Comparison of ENCODE assay signal across 8 cellular contexts in genomic region chr2:218229851-218230250, GRCh38. TPM values are rescaled to one million over a fixed set of nuclear protein-coding genes. Genes with fewer than 3 reads are reported as not detected.
A peak's percentile ranks its signal among the peaks of the same experiment; 100 is the strongest.
DNase-seq lines count a peak whose midpoint lies in the region; ATAC-seq and TF ChIP-seq lines count a peak whose summit lies in the region.

No MANE protein-coding gene starts in this region.

- H3K27me3 ChIP-seq in transverse colon = no peaks in the 10 kb centered on the region

- peak overlapping the region; percentile 77 to 83 (median 79) for H3K27ac ChIP-seq in transverse colon

- H3K4me3 ChIP-seq in transverse colon = no peak overlapping the region

- no peak for TF ChIP-seq POLR2A in transverse colon (IDR thresholded peaks at IDR 0.05)

- peaks cover 84% of the 10 kb centered on the region for H3K4me1 Mint-ChIP-seq in activated T-cell treated with anti-CD3 and anti-CD28 coated beads, Interleukin-2, amount 50 U/mL, for 24 hours (ENCODE audit: low read depth)
- H3K4me1 Mint-ChIP-seq in activated CD4-positive, alpha-beta memory T cell treated with anti-CD3 and anti-CD28 coated beads, Interleukin-2, amount 10 ng/mL, durations not matched to agents 7 days and 5 days = peaks cover 80% of the 10 kb centered on the region

- no peaks in the 10 kb centered on the region for H3K27me3 Mint-ChIP-seq in activated T-cell treated with anti-CD3 and anti-CD28 coated beads, Interleukin-2, amount 50 U/mL, for 24 hours
- no peaks in the 10 kb centered on the region for H3K27me3 Mint-ChIP-seq in activated CD4-positive, alpha-beta memory T cell treated with anti-CD3 and anti-CD28 coated beads, Interleukin-2, amount 10 ng/mL, durations not matched to agents 7 days and 5 days

- 68% methylated on average over 4 of the region's 4 CpGs; no CpG with 5 or more reads in 1 of the 2 donors for WGBS in transverse colon (ENCODE audit: low coverage in 1 of 2), 2 donors

- POLR2A ChIA-PET in activated CD4-positive, alpha-beta memory T cell treated with anti-CD3 and anti-CD28 coated beads, Interleukin-2, amount 10 ng/mL, durations not matched to agents 7 days and 5 days (lab: Charles Lee) = interaction anchor here (0.9 to 11.0 kb wide), 18 partner anchors 8 to 1018 kb away, joined by 3 to 260 read pairs (median 6); partner anchors contain the start of genes AAMP, ARPC2, BCS1L and CTDSP1

- H3K4me3 Mint-ChIP-seq in activated T-cell treated with anti-CD3 and anti-CD28 coated beads, Interleukin-2, amount 50 U/mL, for 24 hours = peak overlapping the region; percentile 56
- peak overlapping the region; percentile 48 for H3K4me3 Mint-ChIP-seq in activated CD4-positive, alpha-beta memory T cell treated with anti-CD3 and anti-CD28 coated beads, Interleukin-2, amount 10 ng/mL, durations not matched to agents 7 days and 5 days

- no peak for TF ChIP-seq CTCF in transverse colon (IDR thresholded peaks at IDR 0.05)

- peaks cover 27 to 51% (median 34%) of the 10 kb centered on the region in 4 donors for H3K4me1 ChIP-seq in transverse colon

- DNase-seq in activated T-cell treated with anti-CD3 and anti-CD28 coated beads, Interleukin-2, amount 50 U/mL, for 24 hours = no peak
- DNase-seq in activated T-cell treated with anti-CD3 and anti-CD28 coated beads, Interleukin-2, amount 50 U/mL, for 1 hour = no peak
- DNase-seq in activated CD4-positive, alpha-beta memory T cell treated with anti-CD3 and anti-CD28 coated beads, Interleukin-2, amount 10 ng/mL, durations not matched to agents 7 days and 5 days = peak; percentile 58
- no peak for DNase-seq in left ventricle myocardium superior
- peak; percentile 40 for DNase-seq in transverse colon
- no peak for DNase-seq in NCI-H510A (lab: John Stamatoyannopoulos, UW)
- DNase-seq in DMS153 (lab: John Stamatoyannopoulos, UW) = no peak
- DNase-seq in GOT3 (lab: John Stamatoyannopoulos, UW) = no peak

- in situ Hi-C loops in transverse colon (cut with MboI; ENCODE audit: low pct_ligation_motif_present in 1 of 4, low pct_unique_long_range_greater_than_20kb in 1 of 4, low sequenced_read_pairs in 3 of 4) = no loop called here

- intact Hi-C loops in left ventricle myocardium superior (cut with micrococcal nuclease) (no loop called here), transverse colon (cut with DNase I; ENCODE audit: low total_unique reads) (loop anchor here (10.0 kb wide), 1 partner anchor 1155 kb away; the partner anchor contains the start of gene DNPEP)

- H3K36me3 ChIP-seq in transverse colon = peaks cover 0 to 48% (median 14%) of the 10 kb centered on the region in 4 donors

- H3K9me3 ChIP-seq in transverse colon = no peaks in the 10 kb centered on the region

- TF ChIP-seq EP300 in transverse colon (IDR thresholded peaks at IDR 0.05; ENCODE audit: low read depth) = no peak

- ATAC-seq in left ventricle myocardium superior = peak; percentile 38

- no peaks in the 10 kb centered on the region for H3K9me3 Mint-ChIP-seq in activated T-cell treated with anti-CD3 and anti-CD28 coated beads, Interleukin-2, amount 50 U/mL, for 24 hours
- H3K9me3 Mint-ChIP-seq in activated CD4-positive, alpha-beta memory T cell treated with anti-CD3 and anti-CD28 coated beads, Interleukin-2, amount 10 ng/mL, durations not matched to agents 7 days and 5 days = no peaks in the 10 kb centered on the region

- CTCF ChIA-PET in activated CD4-positive, alpha-beta memory T cell treated with anti-CD3 and anti-CD28 coated beads, Interleukin-2, amount 10 ng/mL, durations not matched to agents 7 days and 5 days (lab: Charles Lee) = interaction anchor here (0.7 to 4.6 kb wide), 17 partner anchors 8 to 480 kb away, joined by 3 to 62 read pairs (median 5); partner anchors contain the start of genes AAMP, ARPC2 and PNKD

- H3K27ac Mint-ChIP-seq in activated T-cell treated with anti-CD3 and anti-CD28 coated beads, Interleukin-2, amount 50 U/mL, for 24 hours = peak overlapping the region; percentile 92
- H3K27ac Mint-ChIP-seq in activated CD4-positive, alpha-beta memory T cell treated with anti-CD3 and anti-CD28 coated beads, Interleukin-2, amount 10 ng/mL, durations not matched to agents 7 days and 5 days = peak overlapping the region; percentile 86

- peaks cover 95% of the 10 kb centered on the region for H3K36me3 Mint-ChIP-seq in activated T-cell treated with anti-CD3 and anti-CD28 coated beads, Interleukin-2, amount 50 U/mL, for 24 hours (ENCODE audit: low read depth)
- peaks cover 89% of the 10 kb centered on the region for H3K36me3 Mint-ChIP-seq in activated CD4-positive, alpha-beta memory T cell treated with anti-CD3 and anti-CD28 coated beads, Interleukin-2, amount 10 ng/mL, durations not matched to agents 7 days and 5 days (ENCODE audit: low read depth)

RNA-seq across cellular contexts. Expression of gene ARPC2, which starts 12.9 kb away (rescaled TPM):
- 100 to 1,000 TPM; 765 to 778 TPM for total RNA-seq in activated CD4-positive, alpha-beta memory T cell treated with anti-CD3 and anti-CD28 coated beads, Interleukin-2, amount 10 ng/mL, durations not matched to agents 7 days and 5 days
- total RNA-seq in left ventricle myocardium superior (139 TPM), transverse colon (100 to 1,000 TPM in 3 of 4 donors, 10 to 100 TPM in 1; 65.5 to 343 (median 275) TPM)

RNA-seq across cellular contexts. Expression of gene GPBAR1, which starts 31.0 kb away (rescaled TPM):
- total RNA-seq in activated CD4-positive, alpha-beta memory T cell treated with anti-CD3 and anti-CD28 coated beads, Interleukin-2, amount 10 ng/mL, durations not matched to agents 7 days and 5 days = under 1 TPM; 0.68 to 0.75 TPM
- 0.67 TPM for total RNA-seq in left ventricle myocardium superior
- 1 to 10 TPM in 2 of 4 donors, not detected in 2; 2.5 to 3.0 TPM for total RNA-seq in transverse colon

RNA-seq across cellular contexts. Expression of gene AAMP, which starts 40.1 kb away (rescaled TPM):
- 10 to 100 TPM; 44.2 to 46.8 TPM for total RNA-seq in activated CD4-positive, alpha-beta memory T cell treated with anti-CD3 and anti-CD28 coated beads, Interleukin-2, amount 10 ng/mL, durations not matched to agents 7 days and 5 days
- total RNA-seq in left ventricle myocardium superior (47.7 TPM), transverse colon (100 to 1,000 TPM in 3 of 4 donors, 10 to 100 TPM in 1; 96.9 to 466 (median 174) TPM)

RNA-seq across cellular contexts. Expression of gene PNKD, which starts 40.5 kb away (rescaled TPM):
- 10 to 100 TPM; 30.1 to 31.8 TPM for total RNA-seq in activated CD4-positive, alpha-beta memory T cell treated with anti-CD3 and anti-CD28 coated beads, Interleukin-2, amount 10 ng/mL, durations not matched to agents 7 days and 5 days
- total RNA-seq in left ventricle myocardium superior (67.1 TPM), transverse colon (100 to 1,000 TPM in 2 of 4 donors, 10 to 100 TPM in 2; 14.3 to 111 (median 100) TPM)

Comparison
In these comparisons a context has a peak if more than half of its experiments do, and no peak if none do; other contexts are left out.
1. DNase-seq: peak in activated CD4-positive, alpha-beta memory T cell treated with anti-CD3 and anti-CD28 coated beads, Interleukin-2, amount 10 ng/mL, durations not matched to agents 7 days and 5 days (single experiment) and transverse colon (single experiment); none in activated T-cell treated with anti-CD3 and anti-CD28 coated beads, Interleukin-2, amount 50 U/mL, for 24 hours (single experiment), activated T-cell treated with anti-CD3 and anti-CD28 coated beads, Interleukin-2, amount 50 U/mL, for 1 hour (single experiment), left ventricle myocardium superior (single experiment), NCI-H510A (single experiment), DMS153 (single experiment) and GOT3 (single experiment).